9 cellular contexts compared by ENCODE assay signal in genomic region chr12:46556105-46556559, GRCh38.
A peak's percentile ranks its signal among the peaks of the same experiment; 100 is the strongest.
DNase-seq lines count a peak whose midpoint lies in the region; ATAC-seq and TF ChIP-seq lines count a peak whose summit lies in the region.
"Had no signal": no experiment of that assay in that cellular context is flagged by ENCODE, and none has a peak within 500 bp of the region (broad histone marks: within the 10 kb centered on the region; RNA-seq: fewer than 3 reads in every experiment).

No MANE protein-coding gene starts in this region.

- H3K27me3 ChIP-seq in brain microvascular endothelial cell (replicated peaks): no peaks in the 10 kb centered on the region
- no peaks in the 10 kb centered on the region for H3K27me3 ChIP-seq in Karpas-422 (ENCODE audit: low read length)

- H3K4me3 ChIP-seq in brain microvascular endothelial cell (ENCODE audit: low read depth, low read length): no peak overlapping the region
- H3K4me3 ChIP-seq in Karpas-422 (ENCODE audit: low read length): no peak overlapping the region

- DNase-seq in brain microvascular endothelial cell: peak; percentile 62
- DNase-seq in kidney glomerular epithelial cell (lab: John Stamatoyannopoulos, UW): peak; percentile 90
- DNase-seq in type B pancreatic cell (ENCODE audit: extremely low spot score, unreplicated experiment): no peak
- no peak for DNase-seq in Karpas-422
- no peak for DNase-seq in NCI-H2227 treated with DMSO at 0.1 percent for 48 hours (lab: John Stamatoyannopoulos, UW)
- DNase-seq: activated CD4-positive, alpha-beta memory T cell treated with anti-CD3 and anti-CD28 coated beads, Interleukin-2, amount 10 ng/mL, durations not matched to agents 7 days and 5 days; NCI-H510A had no signal

- H3K9ac ChIP-seq in Karpas-422 (ENCODE audit: low read length): no peak overlapping the region

- no peak overlapping the region for H3K4me2 ChIP-seq in Karpas-422 (ENCODE audit: low read depth, low read length, poor library complexity, severe bottlenecking)

- no peaks in the 10 kb centered on the region; the same call in 1 of the 2 replicates for H3K9me2 ChIP-seq in Karpas-422 (replicated peaks; ENCODE audit: insufficient read depth, low read length)

- H3K27me3 Mint-ChIP-seq in type B pancreatic cell: no peaks in the 10 kb centered on the region
- H3K27me3 Mint-ChIP-seq: activated CD4-positive, alpha-beta memory T cell treated with anti-CD3 and anti-CD28 coated beads, Interleukin-2, amount 10 ng/mL, durations not matched to agents 7 days and 5 days had no signal

- H3K36me3 ChIP-seq in brain microvascular endothelial cell (replicated peaks) (no peaks in the 10 kb centered on the region), Karpas-422 (ENCODE audit: insufficient read depth, low read length) (no peaks in the 10 kb centered on the region)

- no peak for TF ChIP-seq RAD21 in Ishikawa (IDR thresholded peaks at IDR 0.05; ENCODE audit: low read depth)

- peak; percentile 82 for TF ChIP-seq EP300 in Ishikawa (IDR thresholded peaks at IDR 0.05; ENCODE audit: borderline replicate concordance)

- peak overlapping the region; percentile 55 for H3K4me3 Mint-ChIP-seq in type B pancreatic cell
- H3K4me3 Mint-ChIP-seq: activated CD4-positive, alpha-beta memory T cell treated with anti-CD3 and anti-CD28 coated beads, Interleukin-2, amount 10 ng/mL, durations not matched to agents 7 days and 5 days had no signal

- ATAC-seq in GM21526 (IDR thresholded peaks at IDR 0.05; ENCODE audit: low FRiP score, unreplicated experiment): no peak

- no peaks in the 10 kb centered on the region for H3K9me3 Mint-ChIP-seq in type B pancreatic cell

- no peaks in the 10 kb centered on the region for H3K9me3 ChIP-seq in Karpas-422 (ENCODE audit: low read length)

- no peaks in the 10 kb centered on the region for H3K4me1 ChIP-seq in Karpas-422 (ENCODE audit: low read length)

- H3K79me2 ChIP-seq in Karpas-422 (ENCODE audit: low read length): no peaks in the 10 kb centered on the region

- H3K27ac ChIP-seq in brain microvascular endothelial cell: peak overlapping the region; percentile 98
- no peak overlapping the region for H3K27ac ChIP-seq in Karpas-422 (ENCODE audit: low read length)

- no peak overlapping the region for H2AFZ ChIP-seq in Karpas-422 (ENCODE audit: low read length)

- TF ChIP-seq CTCF in brain microvascular endothelial cell (IDR thresholded peaks at IDR 0.05; ENCODE audit: low read depth, low read length, missing control alignments) (no peak), type B pancreatic cell (conservative IDR thresholded peaks at IDR 0.05) (no peak)

- H3K36me3 Mint-ChIP-seq in type B pancreatic cell: peaks cover 4% of the 10 kb centered on the region

- no peaks in the 10 kb centered on the region for H4K20me1 ChIP-seq in Karpas-422 (ENCODE audit: insufficient read depth, low read depth, low read length)

- H3K4me1 Mint-ChIP-seq in type B pancreatic cell (ENCODE audit: unreplicated experiment): peaks cover 41% of the 10 kb centered on the region

- in situ Hi-C loops in brain microvascular endothelial cell (cut with HindIII; ENCODE audit: low pct_ligation_motif_present, low sequenced_read_pairs): no loop called here

- peak overlapping the region; percentile 39 for H3K27ac Mint-ChIP-seq in type B pancreatic cell
- H3K27ac Mint-ChIP-seq: activated CD4-positive, alpha-beta memory T cell treated with anti-CD3 and anti-CD28 coated beads, Interleukin-2, amount 10 ng/mL, durations not matched to agents 7 days and 5 days had no signal

TF ChIP-seq in Ishikawa, 13 proteins besides CTCF, POLR2A, EP300 and RAD21:
- TF ChIP-seq TEAD4 (IDR thresholded peaks at IDR 0.05): peak; percentile 78; the same call in 1 of the 2 replicates
- peak; percentile 55; the same call in 1 of the 2 replicates for TF ChIP-seq CEBPB (IDR thresholded peaks at IDR 0.05)
- TF ChIP-seq NFIC (IDR thresholded peaks at IDR 0.05): 0 out of 2 replicates have a peak, but pooled peaks have one; percentile 53
- TF ChIP-seq ZBTB7A (IDR thresholded peaks at IDR 0.05; ENCODE audit: low read depth): no peak
- TF ChIP-seq FOXM1 (IDR thresholded peaks at IDR 0.05; ENCODE audit: borderline replicate concordance, low read depth): peak; percentile 67; the same call in 1 of the 2 replicates
TF ChIP-seq in Ishikawa: peak in this region for 4.

Comparison
In these comparisons a context has a peak if more than half of its experiments do, and no peak if none do; other contexts are left out.
1. DNase-seq: peak in brain microvascular endothelial cell (single experiment) and kidney glomerular epithelial cell (single experiment); none in type B pancreatic cell (single experiment), Karpas-422 (single experiment) and NCI-H2227 treated with DMSO at 0.1 percent for 48 hours (single experiment).